In the genomic region with DNA sequence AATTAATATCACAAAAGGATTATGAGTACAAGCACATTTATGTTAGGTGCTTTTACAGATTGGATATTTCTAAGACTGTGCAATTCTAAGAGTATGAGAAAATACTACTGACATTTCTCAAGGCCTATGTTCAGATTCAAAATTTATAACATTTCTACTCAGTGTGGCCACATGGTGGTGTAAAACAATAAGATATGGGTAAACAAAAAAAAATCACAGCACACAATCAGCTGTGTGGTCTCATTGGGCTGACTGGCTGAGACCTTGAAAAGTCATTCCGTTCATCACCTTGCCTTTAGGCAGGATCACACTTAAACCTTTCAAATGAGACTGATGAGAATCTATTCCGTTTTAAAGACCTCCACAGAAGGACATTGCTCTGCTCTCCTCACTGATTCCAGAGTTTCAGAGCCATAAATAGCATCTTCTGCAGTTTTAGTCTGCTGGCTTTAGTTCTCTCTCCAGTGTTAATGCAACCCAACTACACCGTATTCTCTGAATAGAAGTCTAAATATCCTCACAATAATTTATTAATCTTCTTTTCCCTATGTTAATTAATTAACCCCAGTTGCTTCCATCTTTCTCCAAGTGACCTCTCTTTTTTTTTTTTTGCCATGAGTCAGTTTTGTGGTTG, we compare ENCODE assay signal across 12 cellular contexts.
DNase-seq lines count a peak whose midpoint lies in the region; ATAC-seq, FAIRE-seq and TF ChIP-seq lines count a peak whose summit lies in the region.
"Had no signal": no experiment of that assay in that cellular context is flagged by ENCODE, and none has a peak within 500 bp of the region (broad histone marks: within the 10 kb centered on the region; RNA-seq: fewer than 3 reads in every experiment).

No MANE protein-coding gene starts in this region.

- ATAC-seq in heart left ventricle, result peak; percentile 42 to 70 (median 60)
- no peak for ATAC-seq in HG03469 (IDR thresholded peaks at IDR 0.05; ENCODE audit: unreplicated experiment)
- ATAC-seq: activated T-cell treated with anti-CD3 and anti-CD28 coated beads, Interleukin-2, amount 50 U/mL, for 4 hours had no signal

- in situ Hi-C loops in GM23248 (cut with MboI), result no loop called here

- DNase-seq in GM23248, result peak; percentile 4
- DNase-seq in RPMI7951 (ENCODE audit: low read depth), result peak; percentile 1
- no peak for DNase-seq in heart left ventricle
- DNase-seq in posterior cingulate gyrus, result no peak
- no peak for DNase-seq in GM19240 (ENCODE audit: insufficient read length, low spot score)
- no peak for DNase-seq in GM12892 (ENCODE audit: insufficient read length)
- DNase-seq: activated T-cell treated with anti-CD3 and anti-CD28 coated beads, Interleukin-2, amount 50 U/mL, for 4 hours; CD8-positive, alpha-beta memory T cell; effector CD4-positive, alpha-beta T cell had no signal

- TF ChIP-seq POLR2A in heart left ventricle (IDR thresholded peaks at IDR 0.05), result no peak
- TF ChIP-seq POLR2A in GM12892 (IDR thresholded peaks at IDR 0.05; ENCODE audit: low read depth, low read length), result no peak

- H3K27ac ChIP-seq in ACC112 (ENCODE audit: low read depth, low read length) (no peak overlapping the region), GM23248 (no peak overlapping the region), heart left ventricle (peak overlapping the region in 2 of 12 donors; percentile 13 to 65)

- H3F3A ChIP-seq in GM23248 (ENCODE audit: insufficient read depth), result no peaks in the 10 kb centered on the region

- H2AFZ ChIP-seq in ACC112 (ENCODE audit: low read length, unreplicated experiment) (peak overlapping the region; percentile 2), GM23248 (no peak overlapping the region)

- peaks cover 6% of the 10 kb centered on the region for H3K4me1 ChIP-seq in ACC112 (ENCODE audit: control insufficient read depth, insufficient read depth, low read length, unreplicated experiment)
- H3K4me1 ChIP-seq in GM23248 (ENCODE audit: insufficient read depth), result no peaks in the 10 kb centered on the region
- peaks cover 0 to 9% (median 0%) of the 10 kb centered on the region in 12 donors for H3K4me1 ChIP-seq in heart left ventricle

- no peaks in the 10 kb centered on the region for H3K79me2 ChIP-seq in ACC112 (ENCODE audit: control insufficient read depth, insufficient read depth, low read length, unreplicated experiment)
- H3K79me2 ChIP-seq in GM23248 (ENCODE audit: insufficient read depth), result no peaks in the 10 kb centered on the region

- H3K4me2 ChIP-seq in GM23248 (ENCODE audit: unreplicated experiment), result no peak overlapping the region

- WGBS in GM23248 (ENCODE audit: low coverage in 1 of 2, low lambda C conversion rate in 2 of 2, missing lambda C conversion rate in 2 of 2), 2 experiments, result 14 to 15% methylated on average over 3 of the region's 3 CpGs
- 30 to 37% (median 34%) methylated on average over 3 of the region's 3 CpGs for WGBS in heart left ventricle, 4 donors

- H3K9ac ChIP-seq in GM23248, result no peak overlapping the region

- intact Hi-C loops in heart left ventricle (cut with DNase I) (loop anchor here in 5 of 10 donors (5.0 to 10.0 kb wide), 5 partner anchors 309 to 572 kb away; partner anchors contain the start of gene NLGN1 (in 2 of the 5)), posterior cingulate gyrus (cut with DNase I) (no loop called here)

- H3K9me3 ChIP-seq in GM23248 (ENCODE audit: low read depth) (no peaks in the 10 kb centered on the region), heart left ventricle (no peaks in the 10 kb centered on the region)

- H3K27me3 ChIP-seq in ACC112 (ENCODE audit: insufficient read depth, low read length), result peaks cover 7% of the 10 kb centered on the region; the same call in 1 of the 2 replicates
- H3K27me3 ChIP-seq in GM23248 (replicated peaks; ENCODE audit: insufficient read depth), result no peaks in the 10 kb centered on the region; the same call in 1 of the 2 replicates
- no peaks in the 10 kb centered on the region for H3K27me3 ChIP-seq in heart left ventricle

- no peaks in the 10 kb centered on the region for H3K36me3 ChIP-seq in ACC112 (ENCODE audit: insufficient read depth, low read length)
- H3K36me3 ChIP-seq in GM23248 (ENCODE audit: low read depth), result no peaks in the 10 kb centered on the region
- H3K36me3 ChIP-seq in heart left ventricle, result no peaks in the 10 kb centered on the region

- peak in 10 of 12 donors; percentile 14 to 47 (median 30) for TF ChIP-seq CTCF in heart left ventricle (IDR thresholded peaks at IDR 0.05)

- H3K4me3 ChIP-seq in ACC112 (ENCODE audit: low read depth, low read length) (no peak overlapping the region), GM23248 (no peak overlapping the region), heart left ventricle (peak overlapping the region in 4 of 12 donors; percentile 11 to 28 (median 20))

- no peak for FAIRE-seq in GM12892 (lab: Jason Lieb, UNC)
- FAIRE-seq: keratinocyte had no signal

- H4K20me1 ChIP-seq in GM23248 (ENCODE audit: insufficient read depth), result no peaks in the 10 kb centered on the region

- no peaks in the 10 kb centered on the region for H3K9me2 ChIP-seq in GM23248 (ENCODE audit: insufficient read depth)

Comparison
In these comparisons a context has a peak if more than half of its experiments do, and no peak if none do; other contexts are left out.
1. DNase-seq: peak in GM23248 (single experiment) and RPMI7951 (single experiment); none in heart left ventricle (0 of 5), posterior cingulate gyrus (0 of 10), GM19240 (single experiment) and GM12892 (single experiment).